In the genomic region with DNA sequence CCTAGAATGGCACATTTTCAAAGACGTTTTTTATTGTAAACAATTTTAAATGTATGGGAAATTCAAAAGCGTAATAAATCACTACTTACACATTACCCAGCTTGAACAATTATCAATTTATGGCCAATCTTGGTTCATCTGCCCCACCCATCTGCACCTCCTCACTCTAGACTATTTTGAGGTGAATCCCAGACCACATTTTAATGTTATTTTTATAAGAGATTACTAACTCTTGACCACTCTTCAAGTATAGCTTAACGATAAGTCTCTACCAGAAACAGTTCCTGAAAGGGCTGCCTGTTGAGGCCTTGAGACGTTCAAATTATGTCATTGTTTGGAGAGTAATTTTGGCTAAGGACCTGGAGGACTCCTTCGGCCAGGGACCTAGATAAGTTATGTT, we compare ENCODE assay signal across 11 cellular contexts.
DNase-seq lines count a peak whose midpoint lies in the region; TF ChIP-seq lines count a peak whose summit lies in the region.
"Had no signal": no experiment of that assay in that cellular context is flagged by ENCODE, and none has a peak within 500 bp of the region (broad histone marks: within the 10 kb centered on the region; RNA-seq: fewer than 3 reads in every experiment).

No MANE protein-coding gene starts in this region.

- H3K9me3 ChIP-seq in HEK293 (ENCODE audit: control insufficient read depth, insufficient read depth, low read depth, low read length), result no peaks in the 10 kb centered on the region

- H3K27ac ChIP-seq in HEK293 (ENCODE audit: extremely low read depth, low read depth, low read length) (peak overlapping the region; percentile 5; the same call in 1 of the 2 replicates), epithelial cell of prostate (peak overlapping the region; percentile 51)
- H3K27ac ChIP-seq: C4-2B had no signal

- peaks cover 17% of the 10 kb centered on the region for H3K4me1 ChIP-seq in HEK293 (ENCODE audit: control insufficient read depth, insufficient read depth, low read length)

- no peaks in the 10 kb centered on the region for H3K36me3 ChIP-seq in HEK293 (ENCODE audit: control insufficient read depth in 2 of 2, insufficient read depth in 1 of 2, low read length in 2 of 2)

- TF ChIP-seq CTCF in HEK293 (tag by site-specific recombination; IDR thresholded peaks at IDR 0.05), result no peak

- DNase-seq in NCI-H2227 (lab: John Stamatoyannopoulos, UW; ENCODE audit: unreplicated experiment) (peak; percentile 39), epithelial cell of prostate (ENCODE audit: low read depth, low spot score) (no peak), DMS 273 (lab: John Stamatoyannopoulos, UW; ENCODE audit: unreplicated experiment) (no peak), C1 segment of cervical spinal cord (lab: John Stamatoyannopoulos, UW) (no peak)
- DNase-seq in stimulated activated CD4-positive, alpha-beta T cell treated with anti-CD3 and anti-CD28 coated beads, Interleukin-4, amount 100 ng/mL, for 24 hours, result no peak
- DNase-seq: CD4-positive, alpha-beta T cell; DND-41; H9 had no signal

- CTCF ChIA-PET in HEK293 (lab: Yijun Ruan, JAX), result interaction anchor here (1.0 to 1.4 kb wide), 2 partner anchors 160 to 211 kb away, joined by 3 to 5 read pairs; no protein-coding TSS in a partner anchor

- H3K4me3 ChIP-seq in HEK293 (ENCODE audit: low read depth, low read length), result no peak overlapping the region
- H3K4me3 ChIP-seq: GM12878 had no signal

- POLR2A ChIA-PET in HEK293 (lab: Yijun Ruan, JAX), result no interaction called here

TF ChIP-seq in HEK293, 187 proteins besides CTCF, POLR2A, EP300 and RAD21 (continues in another document):
- TF ChIP-seq ZEB2 (tag by site-specific recombination; IDR thresholded peaks at IDR 0.05), result 0 out of 2 replicates have a peak, but pooled peaks have one; percentile 19
- TF ChIP-seq FEZF1 (tag by site-specific recombination; IDR thresholded peaks at IDR 0.05), result peak; percentile 70
- peak; percentile 82 for TF ChIP-seq SCRT1 (tag by site-specific recombination; IDR thresholded peaks at IDR 0.05; ENCODE audit: borderline replicate concordance)
- 0 out of 2 replicates have a peak, but pooled peaks have one; percentile 16 for TF ChIP-seq WT1 (tag by site-specific recombination; IDR thresholded peaks at IDR 0.05)
- peak; percentile 75; the same call in 1 of the 2 replicates for TF ChIP-seq KLF7 (tag by site-specific recombination; IDR thresholded peaks at IDR 0.05; ENCODE audit: borderline replicate concordance)
- TF ChIP-seq ZNF184 (tag by site-specific recombination; IDR thresholded peaks at IDR 0.05), result no peak
- no peak for TF ChIP-seq ZNF600 (tag by site-specific recombination; IDR thresholded peaks at IDR 0.05)
- TF ChIP-seq, protein P1, sequence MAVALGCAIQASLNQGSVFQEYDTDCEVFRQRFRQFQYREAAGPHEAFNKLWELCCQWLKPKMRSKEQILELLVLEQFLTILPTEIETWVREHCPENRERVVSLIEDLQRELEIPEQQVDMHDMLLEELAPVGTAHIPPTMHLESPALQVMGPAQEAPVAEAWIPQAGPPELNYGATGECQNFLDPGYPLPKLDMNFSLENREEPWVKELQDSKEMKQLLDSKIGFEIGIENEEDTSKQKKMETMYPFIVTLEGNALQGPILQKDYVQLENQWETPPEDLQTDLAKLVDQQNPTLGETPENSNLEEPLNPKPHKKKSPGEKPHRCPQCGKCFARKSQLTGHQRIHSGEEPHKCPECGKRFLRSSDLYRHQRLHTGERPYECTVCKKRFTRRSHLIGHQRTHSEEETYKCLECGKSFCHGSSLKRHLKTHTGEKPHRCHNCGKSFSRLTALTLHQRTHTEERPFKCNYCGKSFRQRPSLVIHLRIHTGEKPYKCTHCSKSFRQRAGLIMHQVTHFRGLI (tag by site-specific recombination; IDR thresholded peaks at IDR 0.05), result 0 out of 2 replicates have a peak, but pooled peaks have one; percentile 14
- TF ChIP-seq ZNF121 (tag by site-specific recombination; IDR thresholded peaks at IDR 0.05), result 0 out of 2 replicates have a peak, but pooled peaks have one; percentile 1
- TF ChIP-seq ZNF10 (tag by site-specific recombination; IDR thresholded peaks at IDR 0.05), result no peak
- 0 out of 2 replicates have a peak, but pooled peaks have one; percentile 24 for TF ChIP-seq MZF1 (tag by site-specific recombination; IDR thresholded peaks at IDR 0.05; ENCODE audit: borderline replicate concordance)
- TF ChIP-seq OSR2 (tag by site-specific recombination; IDR thresholded peaks at IDR 0.05), result peak; percentile 75; the same call in 1 of the 2 replicates
- no peak for TF ChIP-seq ZNF114 (tag by site-specific recombination; IDR thresholded peaks at IDR 0.05)
- TF ChIP-seq ZNF341 (tag by site-specific recombination; IDR thresholded peaks at IDR 0.05; ENCODE audit: low read depth), result peak; percentile 30; the same call in 1 of the 2 replicates
- peak; percentile 70 for TF ChIP-seq ZXDB (tag by site-specific recombination; IDR thresholded peaks at IDR 0.05)
- peak; percentile 65 for TF ChIP-seq ZNF843 (tag by site-specific recombination; IDR thresholded peaks at IDR 0.05)
- no peak for TF ChIP-seq YY2 (tag by site-specific recombination; IDR thresholded peaks at IDR 0.05)
- TF ChIP-seq ZNF629 (tag by site-specific recombination; IDR thresholded peaks at IDR 0.05), result 0 out of 2 replicates have a peak, but pooled peaks have one; percentile 37
- TF ChIP-seq, protein P2, sequence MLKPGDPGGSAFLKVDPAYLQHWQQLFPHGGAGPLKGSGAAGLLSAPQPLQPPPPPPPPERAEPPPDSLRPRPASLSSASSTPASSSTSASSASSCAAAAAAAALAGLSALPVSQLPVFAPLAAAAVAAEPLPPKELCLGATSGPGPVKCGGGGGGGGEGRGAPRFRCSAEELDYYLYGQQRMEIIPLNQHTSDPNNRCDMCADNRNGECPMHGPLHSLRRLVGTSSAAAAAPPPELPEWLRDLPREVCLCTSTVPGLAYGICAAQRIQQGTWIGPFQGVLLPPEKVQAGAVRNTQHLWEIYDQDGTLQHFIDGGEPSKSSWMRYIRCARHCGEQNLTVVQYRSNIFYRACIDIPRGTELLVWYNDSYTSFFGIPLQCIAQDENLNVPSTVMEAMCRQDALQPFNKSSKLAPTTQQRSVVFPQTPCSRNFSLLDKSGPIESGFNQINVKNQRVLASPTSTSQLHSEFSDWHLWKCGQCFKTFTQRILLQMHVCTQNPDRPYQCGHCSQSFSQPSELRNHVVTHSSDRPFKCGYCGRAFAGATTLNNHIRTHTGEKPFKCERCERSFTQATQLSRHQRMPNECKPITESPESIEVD (tag by site-specific recombination; IDR thresholded peaks at IDR 0.05), result peak; percentile 54
- no peak for TF ChIP-seq KLF9 (tag by site-specific recombination; IDR thresholded peaks at IDR 0.05; ENCODE audit: low read depth)
- TF ChIP-seq, protein P3, sequence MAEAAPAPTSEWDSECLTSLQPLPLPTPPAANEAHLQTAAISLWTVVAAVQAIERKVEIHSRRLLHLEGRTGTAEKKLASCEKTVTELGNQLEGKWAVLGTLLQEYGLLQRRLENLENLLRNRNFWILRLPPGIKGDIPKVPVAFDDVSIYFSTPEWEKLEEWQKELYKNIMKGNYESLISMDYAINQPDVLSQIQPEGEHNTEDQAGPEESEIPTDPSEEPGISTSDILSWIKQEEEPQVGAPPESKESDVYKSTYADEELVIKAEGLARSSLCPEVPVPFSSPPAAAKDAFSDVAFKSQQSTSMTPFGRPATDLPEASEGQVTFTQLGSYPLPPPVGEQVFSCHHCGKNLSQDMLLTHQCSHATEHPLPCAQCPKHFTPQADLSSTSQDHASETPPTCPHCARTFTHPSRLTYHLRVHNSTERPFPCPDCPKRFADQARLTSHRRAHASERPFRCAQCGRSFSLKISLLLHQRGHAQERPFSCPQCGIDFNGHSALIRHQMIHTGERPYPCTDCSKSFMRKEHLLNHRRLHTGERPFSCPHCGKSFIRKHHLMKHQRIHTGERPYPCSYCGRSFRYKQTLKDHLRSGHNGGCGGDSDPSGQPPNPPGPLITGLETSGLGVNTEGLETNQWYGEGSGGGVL (tag by site-specific recombination; IDR thresholded peaks at IDR 0.05), result no peak
- no peak for TF ChIP-seq SALL2 (tag by site-specific recombination; IDR thresholded peaks at IDR 0.05; ENCODE audit: borderline replicate concordance)
- TF ChIP-seq, protein P4, sequence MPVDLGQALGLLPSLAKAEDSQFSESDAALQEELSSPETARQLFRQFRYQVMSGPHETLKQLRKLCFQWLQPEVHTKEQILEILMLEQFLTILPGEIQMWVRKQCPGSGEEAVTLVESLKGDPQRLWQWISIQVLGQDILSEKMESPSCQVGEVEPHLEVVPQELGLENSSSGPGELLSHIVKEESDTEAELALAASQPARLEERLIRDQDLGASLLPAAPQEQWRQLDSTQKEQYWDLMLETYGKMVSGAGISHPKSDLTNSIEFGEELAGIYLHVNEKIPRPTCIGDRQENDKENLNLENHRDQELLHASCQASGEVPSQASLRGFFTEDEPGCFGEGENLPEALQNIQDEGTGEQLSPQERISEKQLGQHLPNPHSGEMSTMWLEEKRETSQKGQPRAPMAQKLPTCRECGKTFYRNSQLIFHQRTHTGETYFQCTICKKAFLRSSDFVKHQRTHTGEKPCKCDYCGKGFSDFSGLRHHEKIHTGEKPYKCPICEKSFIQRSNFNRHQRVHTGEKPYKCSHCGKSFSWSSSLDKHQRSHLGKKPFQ (tag by site-specific recombination; IDR thresholded peaks at IDR 0.05), result 0 out of 2 replicates have a peak, but pooled peaks have one; percentile 12
- TF ChIP-seq ZNF335 (tag by site-specific recombination; conservative IDR thresholded peaks at IDR 0.05), result 0 out of 2 replicates have a peak, but pooled peaks have one; percentile 37
